28 cellular contexts compared by ENCODE assay signal in genomic region chr4:120080533-120080932, GRCh38.
"Had no signal": no experiment of that assay in that cellular context is flagged by ENCODE, and none has a peak within 500 bp of the region (broad histone marks: within the 10 kb centered on the region; RNA-seq: fewer than 3 reads in every experiment).

No MANE protein-coding gene starts in this region.

- H3K36me3 ChIP-seq: left lung, lower lobe of right lung, pancreas, prostate gland, spleen, suprapubic skin, thoracic aorta, tibial artery, upper lobe of right lung had no signal

- FAIRE-seq: islet of Langerhans, small intestine, urothelium cell line had no signal

- H3K4me1 ChIP-seq: left lung, lower lobe of right lung, prostate gland, spleen, suprapubic skin, tibial artery, upper lobe of right lung had no signal

- H3K27ac ChIP-seq: left lung, lower lobe of right lung, pancreas, prostate gland, spleen, suprapubic skin, thoracic aorta, tibial artery, upper lobe of right lung had no signal

- H3K9me3 ChIP-seq: left lung, lower lobe of right lung, pancreas, prostate gland, spleen, suprapubic skin, thoracic aorta, tibial artery, upper lobe of right lung had no signal

- DNase-seq: hypothalamus; immature natural killer cell; kidney; left colon; left lung; lower lobe of right lung; mammary epithelial cell; mesenchymal stem cell; naive thymus-derived CD8-positive, alpha-beta T cell; nucleus accumbens; pancreas; posterior cingulate gyrus; retina; right cardiac atrium; small intestine; spleen; stimulated activated CD4-positive, alpha-beta T cell treated with anti-CD3 and anti-CD28 coated beads, Interleukin-4, amount 100 ng/mL, for 24 hours; stimulated activated naive CD4-positive, alpha-beta T cell; tibial artery; trophoblast cell; upper lobe of right lung had no signal

- H3K4me3 ChIP-seq: left lung, lower lobe of right lung, pancreas, prostate gland, spleen, suprapubic skin, thoracic aorta, tibial artery, upper lobe of right lung had no signal

- H3K27me3 ChIP-seq: left lung, pancreas, spleen, suprapubic skin, tibial artery, upper lobe of right lung had no signal

- ATAC-seq: left lung; lower lobe of right lung; naive thymus-derived CD8-positive, alpha-beta T cell; pancreas; right cardiac atrium; sciatic nerve; stimulated activated effector memory CD8-positive, alpha-beta T cell treated with anti-CD3 and anti-CD28 coated beads, Interleukin-12 subunit alpha, Interleukin-12 subunit beta, amount 100 ng/mL, for 72 hours; upper lobe of right lung had no signal
